Comparison of ENCODE assay signal across 22 cellular contexts in genomic region chr17:79865351-79866210, GRCh38. TPM values are rescaled to one million over a fixed set of nuclear protein-coding genes. Genes with fewer than 3 reads are reported as not detected.
DNase-seq lines count a peak whose midpoint lies in the region; ATAC-seq and TF ChIP-seq lines count a peak whose summit lies in the region.
"Had no signal": no experiment of that assay in that cellular context is flagged by ENCODE, and none has a peak within 500 bp of the region (broad histone marks: within the 10 kb centered on the region; RNA-seq: fewer than 3 reads in every experiment).

No MANE protein-coding gene starts in this region.

- ATAC-seq in left ventricle myocardium superior = peak; percentile 26
- ATAC-seq in Right ventricle myocardium superior (ENCODE audit: poor library complexity) = no peak
- ATAC-seq in lower lobe of right lung = no peak
- no peak for ATAC-seq in aorta (ENCODE audit: low FRiP score)
- ATAC-seq: Right ventricle myocardium inferior had no signal

- TF ChIP-seq CTCF in OCI-LY3 (IDR thresholded peaks at IDR 0.05; ENCODE audit: low read depth, low read length) = no peak
- TF ChIP-seq CTCF in lower lobe of right lung (IDR thresholded peaks at IDR 0.05) = no peak

- peak overlapping the region; percentile 76 for H3K4me2 ChIP-seq in OCI-LY3 (ENCODE audit: low read length)

- no peaks in the 10 kb centered on the region for H4K20me1 ChIP-seq in OCI-LY3 (ENCODE audit: insufficient read depth, low read length)

- H3K4me1 ChIP-seq in OCI-LY3 (ENCODE audit: low read length) (peaks cover 41% of the 10 kb centered on the region), lower lobe of right lung (no peaks in the 10 kb centered on the region), aorta (ENCODE audit: control insufficient read depth in 1 of 2, insufficient read depth in 2 of 2, low read length in 2 of 2) (no peaks in the 10 kb centered on the region)
- H3K4me1 ChIP-seq: BE2C had no signal

- H3K9ac ChIP-seq in OCI-LY3 (ENCODE audit: low read length) = peak overlapping the region; percentile 41; the same call in 1 of the 2 replicates
- H3K9ac ChIP-seq: GM23248 had no signal

- intact Hi-C loops in left ventricle myocardium superior (cut with micrococcal nuclease) (no loop called here), Right ventricle myocardium superior (cut with DNase I) (no loop called here), lower lobe of right lung (cut with DNase I) (no loop called here), aorta (cut with DNase I) (no loop called here)

- no peaks in the 10 kb centered on the region for H3K36me3 ChIP-seq in OCI-LY3 (replicated peaks; ENCODE audit: low read depth, low read length)
- H3K36me3 ChIP-seq in lower lobe of right lung = no peaks in the 10 kb centered on the region
- no peaks in the 10 kb centered on the region for H3K36me3 ChIP-seq in aorta (ENCODE audit: control insufficient read depth in 1 of 2, insufficient read depth in 2 of 2, low read length in 1 of 2)
- H3K36me3 ChIP-seq: BE2C had no signal

- H2AFZ ChIP-seq in OCI-LY3 (ENCODE audit: low read depth, low read length) = peak overlapping the region; percentile 47; the same call in 1 of the 2 replicates
- H2AFZ ChIP-seq: GM23248 had no signal

- WGBS in aorta, 2 donors = 65 to 68% methylated on average over 18 of the region's 18 CpGs

- H3K27ac ChIP-seq in OCI-LY3 (ENCODE audit: low read length) (peak overlapping the region; percentile 4; the same call in 1 of the 2 replicates), lower lobe of right lung (no peak overlapping the region), aorta (ENCODE audit: low read depth in 1 of 2, low read length in 2 of 2) (no peak overlapping the region)
- H3K27ac ChIP-seq: GM23248, HL-60, SK-N-MC had no signal

- H3K4me3 ChIP-seq in OCI-LY3 (ENCODE audit: low read length) = peak overlapping the region; percentile 69
- no peak overlapping the region for H3K4me3 ChIP-seq in lower lobe of right lung
- H3K4me3 ChIP-seq in aorta (ENCODE audit: low read length in 2 of 2) = no peak overlapping the region
- H3K4me3 ChIP-seq: GM23248, SK-N-MC had no signal

- DNase-seq in left ventricle myocardium superior = peak; percentile 30
- no peak for DNase-seq in Right ventricle myocardium superior
- DNase-seq in lower lobe of right lung = peak; percentile 20
- DNase-seq in aorta = peak; percentile 9 to 59
- DNase-seq in activated naive CD4-positive, alpha-beta T cell treated with Interleukin-2 at 50 U/mL for 16 hours = no peak
- DNase-seq in activated CD4-positive, CD25-positive, alpha-beta regulatory T cell treated with anti-CD3 and anti-CD28 coated beads, Interleukin-2, amount 50 U/mL, for 72 hours = no peak
- DNase-seq: BE2C, DMS79, GM23248, HCEC 1CT, KG1, NCI-H1092, NCI-H1436, NCI-H2029, NCI-H2227 treated with DMSO at 0.1 percent for 48 hours, NCI-H510A treated with DMSO at 0.1 percent for 48 hours, NCI-H748 treated with DMSO at 0.1 percent for 48 hours, OCI-M1 had no signal

- H3K27me3 ChIP-seq in OCI-LY3 (ENCODE audit: low read depth, low read length) = peaks cover 9% of the 10 kb centered on the region
- peaks cover 11% of the 10 kb centered on the region for H3K27me3 ChIP-seq in lower lobe of right lung (ENCODE audit: low read depth)
- no peaks in the 10 kb centered on the region for H3K27me3 ChIP-seq in aorta (ENCODE audit: control insufficient read depth in 1 of 2, insufficient read depth in 2 of 2, low read length in 1 of 2)
- H3K27me3 ChIP-seq: BE2C had no signal

- no peaks in the 10 kb centered on the region for H3K79me2 ChIP-seq in OCI-LY3 (ENCODE audit: low read length)

- H3K9me3 ChIP-seq in OCI-LY3 (ENCODE audit: insufficient read depth, low read length) (no peaks in the 10 kb centered on the region), lower lobe of right lung (no peaks in the 10 kb centered on the region), aorta (ENCODE audit: control insufficient read depth, low read length) (no peaks in the 10 kb centered on the region)
- H3K9me3 ChIP-seq: BE2C had no signal

RNA-seq across cellular contexts. Expression of gene CBX4, which starts 26.3 kb away (rescaled TPM):
- total RNA-seq in left ventricle myocardium superior (27.4 TPM), Right ventricle myocardium superior (25.6 TPM), lower lobe of right lung (20.6 TPM), aorta (10 to 100 TPM; 10.7 to 13.4 TPM)
- polyA plus RNA-seq in aorta = 1 to 10 TPM; 2.5 to 8.0 TPM

Comparison
In these comparisons a context has a peak if more than half of its experiments do, and no peak if none do; other contexts are left out.
1. DNase-seq: peak in left ventricle myocardium superior (single experiment), lower lobe of right lung (single experiment) and aorta (2 of 2); none in Right ventricle myocardium superior (single experiment), activated naive CD4-positive, alpha-beta T cell treated with Interleukin-2 at 50 U/mL for 16 hours (single experiment) and activated CD4-positive, CD25-positive, alpha-beta regulatory T cell treated with anti-CD3 and anti-CD28 coated beads, Interleukin-2, amount 50 U/mL, for 72 hours (single experiment).